Comparison of ENCODE assay signal across 8 cellular contexts in genomic region chr11:59560702-59561469, GRCh38. TPM values are rescaled to one million over a fixed set of nuclear protein-coding genes. Genes with fewer than 3 reads are reported as not detected.
A peak's percentile ranks its signal among the peaks of the same experiment; 100 is the strongest.
DNase-seq lines count a peak whose midpoint lies in the region; ATAC-seq, FAIRE-seq and TF ChIP-seq lines count a peak whose summit lies in the region.

No MANE protein-coding gene starts in this region.

- peak; percentile 83 to 92 for DNase-seq in A549 (ENCODE audit: low read depth in 1 of 2, low spot score in 1 of 2)
- peak; percentile 52 to 85 for DNase-seq in NCI-H446 (lab: John Stamatoyannopoulos, UW)
- peak; percentile 74 to 81 for DNase-seq in activated CD4-positive, alpha-beta T cell treated with anti-CD3 and anti-CD28 coated beads for 24 hours (ENCODE audit: low read depth in 2 of 2)
- peak; percentile 89 to 90 for DNase-seq in left colon
- DNase-seq in stimulated activated CD4-positive, alpha-beta T cell treated with anti-CD3 and anti-CD28 coated beads, Interleukin-1b, Interleukin-23, amount 100 ng/mL, for 24 hours (ENCODE audit: low read depth in 4 of 4, low spot score in 1 of 4) = peak; percentile 69 to 83 (median 74)

- intact Hi-C loops in left colon (cut with DNase I, micrococcal nuclease) = no loop called here

- 0 out of 3 replicates have a peak, but pooled peaks cover 5% of the 10 kb centered on the region for H3K4me1 ChIP-seq in A549

- TF ChIP-seq POLR2A in A549 (IDR thresholded peaks at IDR 0.05; ENCODE audit: low read length) = no peak

- peak overlapping the region; percentile 86 to 88 for H3K27ac ChIP-seq in A549
- peak overlapping the region; percentile 94 for H3K27ac ChIP-seq in cingulate gyrus (ENCODE audit: low read depth, low read length)

- no peak for TF ChIP-seq RAD21 in A549 (conservative IDR thresholded peaks at IDR 0.05 in 1 of 2, IDR thresholded peaks at IDR 0.05 in 1 of 2)

- ATAC-seq in A549 = peak; percentile 41 to 51
- ATAC-seq in GM18867 (IDR thresholded peaks at IDR 0.05; ENCODE audit: unreplicated experiment) = peak; percentile 50
- peak; percentile 37 for ATAC-seq in HG03135 (IDR thresholded peaks at IDR 0.05; ENCODE audit: unreplicated experiment)
- ATAC-seq in left colon = peak; percentile 81

- CTCF ChIA-PET in A549 (lab: Yijun Ruan, JAX) = interaction anchor here (0.7 to 4.0 kb wide), 4 partner anchors 7 to 389 kb away, joined by 3 to 22 read pairs (median 6); partner anchors contain the start of gene DTX4

- WGBS in A549 (ENCODE audit: missing lambda C conversion rate) = 2% methylated on average over 27 of the region's 39 CpGs

- no peak for FAIRE-seq in A549 (lab: Jason Lieb, UNC)

- no peak for TF ChIP-seq EP300 in A549 (IDR thresholded peaks at IDR 0.05)

- H3K4me3 ChIP-seq in A549 = peak overlapping the region; percentile 87

- POLR2A ChIA-PET in A549 (lab: Yijun Ruan, JAX) = interaction anchor here (0.8 to 1.8 kb wide), 6 partner anchors 11 to 108 kb away, joined by 3 to 16 read pairs (median 4); partner anchors contain the start of genes OSBP and PATL1

- H3K9me3 ChIP-seq in A549 = no peaks in the 10 kb centered on the region

- peak overlapping the region; percentile 88 for H3K4me2 ChIP-seq in A549

- TF ChIP-seq CTCF in A549 (IDR thresholded peaks at IDR 0.05) = no peak

TF ChIP-seq in A549, 52 proteins besides CTCF, POLR2A, EP300 and RAD21:
- TF ChIP-seq RCOR1 (IDR thresholded peaks at IDR 0.05; ENCODE audit: low read depth, low read length) (no peak), FOSL2 (IDR thresholded peaks at IDR 0.05) (no peak), FOSL2 (CRISPR knock-in tag; IDR thresholded peaks at IDR 0.05) (peak; percentile 72), TFCP2L1 (CRISPR knock-in tag; IDR thresholded peaks at IDR 0.05) (0 out of 2 replicates have a peak, but pooled peaks have one; percentile 49), CEBPB (IDR thresholded peaks at IDR 0.05) (no peak), MAFK (IDR thresholded peaks at IDR 0.05; ENCODE audit: partially characterized antibody) (no peak), ZSCAN20 (CRISPR knock-in tag; IDR thresholded peaks at IDR 0.05) (no peak), BHLHE40 (IDR thresholded peaks at IDR 0.05; ENCODE audit: low read depth, low read length) (peak; percentile 85), ESRRA (IDR thresholded peaks at IDR 0.05; ENCODE audit: borderline replicate concordance, low read length) (no peak), GATA3 (IDR thresholded peaks at IDR 0.05; ENCODE audit: borderline replicate concordance) (peak; percentile 41; the same call in 1 of the 2 replicates), MYC (IDR thresholded peaks at IDR 0.05; ENCODE audit: borderline replicate concordance, low read length) (peak; percentile 53; the same call in 1 of the 2 replicates), PHF8 (IDR thresholded peaks at IDR 0.05; ENCODE audit: borderline replicate concordance, low read depth) (no peak; the same call in 1 of the 2 replicates), CHD4 (IDR thresholded peaks at IDR 0.05; ENCODE audit: borderline replicate concordance) (no peak), NPAS2 (CRISPR knock-in tag; IDR thresholded peaks at IDR 0.05; ENCODE audit: borderline replicate concordance) (no peak; the same call in 1 of the 2 replicates)
- TF ChIP-seq, protein P1, sequence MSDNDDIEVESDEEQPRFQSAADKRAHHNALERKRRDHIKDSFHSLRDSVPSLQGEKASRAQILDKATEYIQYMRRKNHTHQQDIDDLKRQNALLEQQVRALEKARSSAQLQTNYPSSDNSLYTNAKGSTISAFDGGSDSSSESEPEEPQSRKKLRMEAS (IDR thresholded peaks at IDR 0.05) = peak; percentile 87
- TF ChIP-seq, protein P2, sequence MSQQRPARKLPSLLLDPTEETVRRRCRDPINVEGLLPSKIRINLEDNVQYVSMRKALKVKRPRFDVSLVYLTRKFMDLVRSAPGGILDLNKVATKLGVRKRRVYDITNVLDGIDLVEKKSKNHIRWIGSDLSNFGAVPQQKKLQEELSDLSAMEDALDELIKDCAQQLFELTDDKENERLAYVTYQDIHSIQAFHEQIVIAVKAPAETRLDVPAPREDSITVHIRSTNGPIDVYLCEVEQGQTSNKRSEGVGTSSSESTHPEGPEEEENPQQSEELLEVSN (IDR thresholded peaks at IDR 0.05; ENCODE audit: borderline replicate concordance, low read depth) = peak; percentile 23; the same call in 1 of the 2 replicates
- TF ChIP-seq, protein P3, sequence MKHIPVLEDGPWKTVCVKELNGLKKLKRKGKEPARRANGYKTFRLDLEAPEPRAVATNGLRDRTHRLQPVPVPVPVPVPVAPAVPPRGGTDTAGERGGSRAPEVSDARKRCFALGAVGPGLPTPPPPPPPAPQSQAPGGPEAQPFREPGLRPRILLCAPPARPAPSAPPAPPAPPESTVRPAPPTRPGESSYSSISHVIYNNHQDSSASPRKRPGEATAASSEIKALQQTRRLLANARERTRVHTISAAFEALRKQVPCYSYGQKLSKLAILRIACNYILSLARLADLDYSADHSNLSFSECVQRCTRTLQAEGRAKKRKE (CRISPR knock-in tag; IDR thresholded peaks at IDR 0.05; ENCODE audit: low read depth) = no peak

RNA-seq across cellular contexts. Expression of gene OR4D9, which starts 49.5 kb away (rescaled TPM):
- polyA plus RNA-seq in A549 (2011; rRNA removed) = not detected in 2 replicates
- not detected in 2 replicates for polyA plus RNA-seq in A549 (2012; cell fraction: cytosol; rRNA removed)
- not detected in 2 replicates for polyA plus RNA-seq in A549 (2012; cell fraction: nucleus; rRNA removed)
- polyA plus RNA-seq in A549 (2017; fragmentation: RNase III; extraction: RNeasy Plus Mini Kit Qiagen cat#74134 plus additional on column Dnase treatment) = not detected in 3 replicates
- not detected in 2 replicates for polyA minus RNA-seq in A549 (2011; rRNA and poly(A)+ RNA removed)
- not detected for total RNA-seq in left colon

RNA-seq across cellular contexts. Expression of gene OSBP, which starts 54.7 kb away (rescaled TPM):
- polyA plus RNA-seq in A549 (2011; rRNA removed) (31.7 and 39.6 TPM in 2 replicates), A549 (2017; fragmentation: RNase III; extraction: RNeasy Plus Mini Kit Qiagen cat#74134 plus additional on column Dnase treatment) (25.4 to 26.3 TPM (median 25.9 TPM) in 3 replicates)
- polyA plus RNA-seq in A549 (2012; cell fraction: cytosol; rRNA removed) = 8.8 and 11.0 TPM in 2 replicates
- polyA plus RNA-seq in A549 (2012; cell fraction: nucleus; rRNA removed) = 7.8 and 10.8 TPM in 2 replicates
- polyA minus RNA-seq in A549 (2011; rRNA and poly(A)+ RNA removed) = 22.7 and 27.4 TPM in 2 replicates
- total RNA-seq in left colon = 10 to 100 TPM; 51.3 to 62.1 TPM

RNA-seq across cellular contexts. Expression of gene OR4D11, which starts 57.5 kb away (rescaled TPM):
- polyA plus RNA-seq in A549 (2011; rRNA removed) (not detected in 2 replicates), A549 (2017; fragmentation: RNase III; extraction: RNeasy Plus Mini Kit Qiagen cat#74134 plus additional on column Dnase treatment) (not detected in 3 replicates)
- polyA plus RNA-seq in A549 (2012; cell fraction: cytosol; rRNA removed) = not detected in 2 replicates
- polyA plus RNA-seq in A549 (2012; cell fraction: nucleus; rRNA removed) = not detected in 2 replicates
- polyA minus RNA-seq in A549 (2011; rRNA and poly(A)+ RNA removed) = not detected in 2 replicates
- not detected for total RNA-seq in left colon

Comparison
In these comparisons a context has a peak if more than half of its experiments do, and no peak if none do; other contexts are left out.
1. Peak in every context shown above with its lines: DNase-seq, ATAC-seq, H3K4me3 ChIP-seq and H3K27ac ChIP-seq.